Comparison of ENCODE assay signal across 8 cellular contexts in the genomic region with DNA sequence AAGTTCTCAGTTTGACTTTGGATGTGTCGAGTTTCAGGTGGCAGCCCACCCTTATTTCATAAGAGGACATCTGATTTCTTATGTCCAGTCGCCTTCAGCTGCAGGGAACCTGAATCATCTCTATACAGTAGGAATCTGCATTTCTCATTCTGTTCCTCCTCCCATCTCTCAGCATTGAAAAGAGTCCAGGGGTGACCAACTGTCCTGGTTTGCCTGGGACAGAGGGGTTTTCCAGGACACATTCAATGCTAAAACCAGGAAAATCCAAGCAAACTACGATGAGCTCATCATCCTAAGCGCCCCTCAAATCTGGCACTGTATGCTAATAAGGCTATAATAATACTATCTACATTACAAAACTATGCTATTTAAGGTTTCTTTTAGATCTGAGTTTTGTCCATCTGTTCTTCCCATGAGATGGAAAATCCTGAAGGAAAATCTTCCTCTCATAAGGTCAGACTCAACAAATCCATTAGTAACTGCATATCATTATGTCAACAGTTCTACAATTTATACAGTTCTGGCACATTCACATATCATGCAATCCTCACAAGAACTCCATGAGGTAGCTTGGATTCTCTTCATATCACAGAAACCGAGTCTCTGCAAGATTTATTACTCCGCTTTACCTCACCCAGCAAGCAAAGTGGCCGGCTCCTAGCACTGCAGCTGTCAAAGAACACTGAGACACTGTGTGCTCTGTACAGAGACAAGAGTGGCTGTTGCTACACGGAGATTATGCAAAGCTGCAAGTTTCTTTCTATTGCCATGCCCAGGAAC. TPM values are rescaled to one million over a fixed set of nuclear protein-coding genes. Genes with fewer than 3 reads are reported as not detected.
DNase-seq lines count a peak whose midpoint lies in the region; ATAC-seq and TF ChIP-seq lines count a peak whose summit lies in the region.

No MANE protein-coding gene starts in this region.

- peak overlapping the region; percentile 6 for H2AFZ ChIP-seq in osteoblast (ENCODE audit: low read length)

- H3K27ac ChIP-seq in osteoblast (ENCODE audit: low read depth, low read length), result no peak overlapping the region

- no peak overlapping the region for H3K4me3 ChIP-seq in fibroblast of villous mesenchyme (ENCODE audit: low read depth, low read length)
- H3K4me3 ChIP-seq in osteoblast (ENCODE audit: insufficient read depth, low read length), result no peak overlapping the region

- no peaks in the 10 kb centered on the region for H3K79me2 ChIP-seq in osteoblast (ENCODE audit: insufficient read depth, low read length)

- no peak for TF ChIP-seq CTCF in fibroblast of villous mesenchyme (IDR thresholded peaks at IDR 0.05; ENCODE audit: insufficient read depth, low read depth, low read length)
- no peak for TF ChIP-seq CTCF in osteoblast (IDR thresholded peaks at IDR 0.05; ENCODE audit: extremely low read depth, low read depth, low read length)

- DNase-seq in GM04503 (ENCODE audit: low read depth), result peak; percentile 27
- DNase-seq in NCI-H526 treated with DMSO at 0.1 percent for 48 hours (lab: John Stamatoyannopoulos, UW), result peak; percentile 79
- DNase-seq in fibroblast of villous mesenchyme (ENCODE audit: low read depth), result peak; percentile 43
- no peak for DNase-seq in osteoblast (ENCODE audit: insufficient read length, low spot score, missing footprints)
- DNase-seq in iPS-NIHi11 (ENCODE audit: low spot score), result no peak
- no peak for DNase-seq in cerebellar nuclear complex (lab: John Stamatoyannopoulos, UW)
- no peak for DNase-seq in activated naive CD4-positive, alpha-beta T cell treated with Interleukin-2 at 50 U/mL for 16 hours

- H3K9me3 ChIP-seq in osteoblast (ENCODE audit: low read depth, low read length), result no peaks in the 10 kb centered on the region

- no peak for ATAC-seq in GM19328 (IDR thresholded peaks at IDR 0.05; ENCODE audit: unreplicated experiment)

- H3K4me2 ChIP-seq in osteoblast (ENCODE audit: insufficient read depth, low read length), result peak overlapping the region; percentile 99

- H3K27me3 ChIP-seq in osteoblast (ENCODE audit: insufficient read depth, low read length), result no peaks in the 10 kb centered on the region

- H3K36me3 ChIP-seq in osteoblast (ENCODE audit: insufficient read depth, low read length), result no peaks in the 10 kb centered on the region

- H4K20me1 ChIP-seq in osteoblast (ENCODE audit: insufficient read depth, low read length), result no peaks in the 10 kb centered on the region

- peaks cover 34% of the 10 kb centered on the region for H3K4me1 ChIP-seq in osteoblast (ENCODE audit: insufficient read depth, low read length)

RNA-seq across cellular contexts. Expression of a gene that starts 15.6 kb away (rescaled TPM):
- total RNA-seq in fibroblast of villous mesenchyme (173 and 286 TPM in 2 replicates), osteoblast (227 and 313 TPM in 2 replicates)

RNA-seq across cellular contexts. Expression of a gene that starts 49.5 kb away (rescaled TPM):
- total RNA-seq in fibroblast of villous mesenchyme (10.0 and 12.1 TPM in 2 replicates), osteoblast (10.3 and 11.2 TPM in 2 replicates)

Comparison
In these comparisons a context has a peak if more than half of its experiments do, and no peak if none do; other contexts are left out.
1. DNase-seq: peak in GM04503 (single experiment), NCI-H526 treated with DMSO at 0.1 percent for 48 hours (single experiment) and fibroblast of villous mesenchyme (single experiment); none in osteoblast (single experiment), iPS-NIHi11 (single experiment), cerebellar nuclear complex (0 of 2) and activated naive CD4-positive, alpha-beta T cell treated with Interleukin-2 at 50 U/mL for 16 hours (single experiment).